8 cellular contexts compared by ENCODE assay signal in the genomic region with DNA sequence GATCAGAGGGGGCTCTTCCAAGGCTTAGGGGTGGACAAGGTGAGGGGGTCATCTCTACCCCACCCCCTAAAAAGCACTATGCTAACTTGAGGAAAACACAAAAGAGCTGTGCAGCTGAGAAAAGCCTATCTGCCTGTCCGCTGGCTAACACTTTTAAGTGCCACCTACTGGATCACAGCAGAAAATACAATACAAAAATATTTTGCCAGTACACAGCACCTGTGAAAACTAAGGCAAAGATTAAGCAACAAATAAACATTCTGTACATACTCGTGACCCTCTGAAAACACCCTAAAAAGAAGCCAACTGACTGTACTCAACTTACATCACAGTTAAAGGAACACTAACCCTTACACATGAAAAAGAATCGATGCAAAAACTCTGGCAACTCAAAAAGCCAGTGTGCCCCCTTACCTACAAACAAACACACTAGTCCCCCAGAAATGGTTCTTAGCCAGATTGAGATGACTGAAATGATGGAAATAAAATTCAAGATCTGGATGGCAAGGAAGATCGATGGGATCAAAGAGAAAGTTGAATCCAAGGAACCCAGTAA. TPM values are rescaled to one million over a fixed set of nuclear protein-coding genes. Genes with fewer than 3 reads are reported as not detected.
DNase-seq lines count a peak whose midpoint lies in the region; ATAC-seq, FAIRE-seq and TF ChIP-seq lines count a peak whose summit lies in the region.
"Not testable (repeated sequence)": the region's sequence is repeated elsewhere in the genome, so short reads cannot be mapped to it uniquely, and the experiment has no call there.

No MANE protein-coding gene starts in this region.

- H3K9me3 ChIP-seq in CD4-positive, CD25-positive, alpha-beta regulatory T cell (ENCODE audit: control insufficient read depth in 2 of 2, low read length in 2 of 2); colonic mucosa; kidney (ENCODE audit: control insufficient read depth in 1 of 2, low read length in 2 of 2): not testable (repeated sequence)

- not testable (repeated sequence) for H3K9ac ChIP-seq in colonic mucosa (ENCODE audit: low read depth in 2 of 2, low read length in 2 of 2); kidney (ENCODE audit: low read length in 2 of 2)

- peaks cover 25% of the 10 kb centered on the region for H3K27me3 Mint-ChIP-seq in CD4-positive, CD25-positive, alpha-beta regulatory T cell
- peaks cover 7 to 10% of the 10 kb centered on the region in 2 donors for H3K27me3 Mint-ChIP-seq in T-cell

- peak; percentile 50 to 64 for ATAC-seq in CD4-positive, CD25-positive, alpha-beta regulatory T cell (ENCODE audit: low read depth in 2 of 2)
- ATAC-seq in GM18870 (IDR thresholded peaks at IDR 0.05; ENCODE audit: unreplicated experiment) (peak; percentile 66), HG02798 (IDR thresholded peaks at IDR 0.05; ENCODE audit: poor library complexity, unreplicated experiment) (peak; percentile 65), T-cell (replicated peaks in 1 of 4) (peak; percentile 52 to 62 (median 56))

- H3K27ac Mint-ChIP-seq in CD4-positive, CD25-positive, alpha-beta regulatory T cell, result peak overlapping the region in 1 of 3 donors; percentile 13
- H3K27ac Mint-ChIP-seq in T-cell, result peak overlapping the region; percentile 68 to 72

- CTCF ChIA-PET in T-cell (lab: Charles Lee), result interaction anchor here (0.6 to 3.1 kb wide), 5 partner anchors 24 to 825 kb away, joined by 3 to 9 read pairs (median 4); no protein-coding TSS in a partner anchor

- not testable (repeated sequence) for H3K4me1 ChIP-seq in CD4-positive, CD25-positive, alpha-beta regulatory T cell (ENCODE audit: control insufficient read depth, insufficient read depth, low read length, poor library complexity, severe bottlenecking); colonic mucosa; kidney (ENCODE audit: control insufficient read depth in 1 of 2, insufficient read depth in 1 of 2, low read depth in 1 of 2, low read length in 2 of 2)

- H3K4me3 ChIP-seq in CD4-positive, CD25-positive, alpha-beta regulatory T cell (ENCODE audit: low read depth, low read length); NB4 (ENCODE audit: low read depth, low read length); colonic mucosa; kidney (ENCODE audit: low read length in 2 of 2); retinal pigment epithelial cell (ENCODE audit: low read length): not testable (repeated sequence)

- not testable (repeated sequence) for H3K36me3 ChIP-seq in CD4-positive, CD25-positive, alpha-beta regulatory T cell (ENCODE audit: control insufficient read depth, insufficient read depth, low read length); colonic mucosa; kidney (ENCODE audit: control insufficient read depth in 1 of 2, insufficient read depth in 2 of 2, low read length in 2 of 2)

- POLR2A ChIA-PET in T-cell (lab: Charles Lee), result interaction anchor here in 1 of 2 donors (0.7 kb wide), 1 partner anchor 527 kb away, joined by 9 read pairs; no protein-coding TSS in a partner anchor

- not testable (repeated sequence) for H3K9me3 Mint-ChIP-seq in CD4-positive, CD25-positive, alpha-beta regulatory T cell; T-cell

- DNase-seq in CD4-positive, CD25-positive, alpha-beta regulatory T cell, result peak in 2 of 3 donors; percentile 47 to 53
- not testable (repeated sequence) for DNase-seq in NB4 (ENCODE audit: low read depth); T-cell; colonic mucosa; kidney; retinal pigment epithelial cell (ENCODE audit: low read depth)

- not testable (repeated sequence) for H3K27ac ChIP-seq in CD4-positive, CD25-positive, alpha-beta regulatory T cell (ENCODE audit: insufficient read depth, low read length, poor library complexity, severe bottlenecking); colonic mucosa; kidney (ENCODE audit: low read depth in 2 of 2, low read length in 2 of 2)

- H3K4me3 Mint-ChIP-seq in CD4-positive, CD25-positive, alpha-beta regulatory T cell; T-cell: not testable (repeated sequence)

- peak; percentile 68 for FAIRE-seq in kidney (lab: Jason Lieb, UNC)

- not testable (repeated sequence) for H3K27me3 ChIP-seq in CD4-positive, CD25-positive, alpha-beta regulatory T cell (ENCODE audit: control insufficient read depth, insufficient read depth, low read length); colonic mucosa

- TF ChIP-seq CTCF in NB4 (IDR thresholded peaks at IDR 0.05; ENCODE audit: low read depth, low read length), result peak; percentile 41
- TF ChIP-seq CTCF in colonic mucosa (IDR thresholded peaks at IDR 0.05), result peak; percentile 24
- peak; percentile 63 for TF ChIP-seq CTCF in kidney (IDR thresholded peaks at IDR 0.05; ENCODE audit: borderline replicate concordance, extremely low read depth, insufficient read depth)
- peak; percentile 48 for TF ChIP-seq CTCF in retinal pigment epithelial cell (conservative IDR thresholded peaks at IDR 0.05; ENCODE audit: low read depth, low read length)

- intact Hi-C loops in colonic mucosa (cut with DNase I), result loop anchor here (5.0 kb wide), 1 partner anchor 166 kb away; no protein-coding TSS in a partner anchor
- intact Hi-C loops in kidney (cut with DNase I), result not testable (repeated sequence)

- H3K4me1 Mint-ChIP-seq in CD4-positive, CD25-positive, alpha-beta regulatory T cell, result peaks cover 5 to 19% (median 10%) of the 10 kb centered on the region in 4 donors
- peaks cover 10 to 23% (median 11%) of the 10 kb centered on the region in 3 donors for H3K4me1 Mint-ChIP-seq in T-cell

- H3K36me3 Mint-ChIP-seq in CD4-positive, CD25-positive, alpha-beta regulatory T cell; T-cell: not testable (repeated sequence)

- TF ChIP-seq POLR2A in NB4 (IDR thresholded peaks at IDR 0.05; ENCODE audit: extremely low read depth, insufficient read length), result not testable (repeated sequence)

RNA-seq across cellular contexts. Expression of a gene that starts 25.7 kb away (rescaled TPM):
- total RNA-seq in CD4-positive, CD25-positive, alpha-beta regulatory T cell, result 128 TPM
- 10 to 100 TPM; 40.3 to 68.4 (median 56.1) TPM for polyA plus RNA-seq in CD4-positive, CD25-positive, alpha-beta regulatory T cell
- total RNA-seq in T-cell, result 100 to 1,000 TPM in 1 of 5 donors, 10 to 100 TPM in 4; 84.0 to 106 (median 94.8) TPM
- 10 to 100 TPM; 70.3 to 73.4 TPM for total RNA-seq in colonic mucosa
- total RNA-seq in kidney, result 98.7 TPM
- 47.3 TPM for polyA plus RNA-seq in kidney (ENCODE audit: insufficient read depth, low read depth, low replicate concordance)
